Comparison of ENCODE assay signal across 17 cellular contexts in the genomic region with DNA sequence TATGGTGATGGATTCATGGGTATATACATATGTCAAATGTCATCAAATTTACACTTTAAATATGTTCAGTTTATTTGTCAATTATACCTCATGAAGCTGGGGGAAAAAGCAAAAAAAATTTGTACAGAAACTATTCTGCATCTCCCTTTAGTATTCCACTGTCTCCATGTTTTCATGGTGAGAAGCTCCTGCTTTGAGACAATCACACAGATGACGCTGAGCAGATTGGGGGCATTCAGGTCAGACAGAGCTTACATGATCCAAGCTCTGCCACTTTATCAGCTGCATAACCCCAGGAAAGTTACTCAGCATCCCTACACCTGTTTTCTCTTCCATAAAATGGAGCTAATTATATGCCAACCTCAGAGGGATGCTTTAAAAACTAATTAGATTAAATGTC.
DNase-seq lines count a peak whose midpoint lies in the region; ATAC-seq, FAIRE-seq and TF ChIP-seq lines count a peak whose summit lies in the region.
"Had no signal": no experiment of that assay in that cellular context is flagged by ENCODE, and none has a peak within 500 bp of the region (broad histone marks: within the 10 kb centered on the region; RNA-seq: fewer than 3 reads in every experiment).

No MANE protein-coding gene starts in this region.

- TF ChIP-seq CTCF in D721Med (IDR thresholded peaks at IDR 0.05; ENCODE audit: insufficient read depth, missing control alignments) = no peak

- peak; percentile 85 for FAIRE-seq in D721Med (lab: Jason Lieb, UNC)
- FAIRE-seq: G401.6, GM12892, H54 had no signal

- ATAC-seq in GM21390 (IDR thresholded peaks at IDR 0.05; ENCODE audit: unreplicated experiment) = no peak
- ATAC-seq: GM23338 had no signal

- DNase-seq in D721Med (ENCODE audit: insufficient read length, low spot score) (no peak), NCI-H1105 (lab: John Stamatoyannopoulos, UW) (peak; percentile 20), NCI-H524 treated with DMSO at 0.1 percent for 48 hours (lab: John Stamatoyannopoulos, UW) (peak; percentile 94), retina (peak; percentile 53), activated gamma-delta T cell treated with Interleukin-2 at 50 U/mL for 16 hours (no peak)
- DNase-seq: C1 segment of cervical spinal cord; Calu3; CD4-positive, alpha-beta memory T cell; COR-L47; DMS153; DND-41; HFFc6 had no signal

Comparison
In these comparisons a context has a peak if more than half of its experiments do, and no peak if none do; other contexts are left out.
1. DNase-seq: peak in NCI-H1105 (single experiment), NCI-H524 treated with DMSO at 0.1 percent for 48 hours (single experiment) and retina (single experiment); none in D721Med (single experiment) and activated gamma-delta T cell treated with Interleukin-2 at 50 U/mL for 16 hours (single experiment).